28 cellular contexts compared by ENCODE assay signal in the genomic region with DNA sequence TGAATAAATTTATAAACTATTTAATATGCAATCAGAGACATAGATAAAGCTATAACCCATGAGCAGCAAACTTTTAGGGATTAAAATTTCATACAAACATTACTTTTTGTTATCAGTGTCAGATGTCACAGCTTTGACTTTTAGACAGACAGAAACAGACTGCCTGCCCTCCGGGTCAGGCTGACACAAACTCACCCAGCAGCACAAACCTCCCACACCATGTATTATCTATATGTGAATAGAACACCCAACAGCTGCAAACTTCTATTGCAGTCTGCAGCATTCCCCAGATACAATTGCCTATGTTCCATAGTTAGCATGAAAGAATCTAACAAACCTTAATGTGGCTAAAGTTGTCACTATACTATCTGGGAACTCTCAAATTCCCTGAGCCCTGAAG.
"Had no signal": no experiment of that assay in that cellular context is flagged by ENCODE, and none has a peak within 500 bp of the region (broad histone marks: within the 10 kb centered on the region; RNA-seq: fewer than 3 reads in every experiment).

No MANE protein-coding gene starts in this region.

- H3K27ac Mint-ChIP-seq: memory B cell; mesothelial cell of epicardium; naive B cell; natural killer cell treated with Interleukin-12 subunit alpha and Interleukin-12 subunit beta and Interleukin-15 and Interleukin-18, amount 100 ng/mL, for 72 hours; progenitor cell of endocrine pancreas; stimulated activated memory B cell treated with anti-CD40 and anti-IgM and Interleukin-4, amounts not matched to agents 10 μg/mL and 1 μg/mL and 100 μg/mL, for 72 hours had no signal

- ATAC-seq: esophagus mucosa; gastrocnemius medialis; mucosa of descending colon; natural killer cell treated with Interleukin-12 subunit alpha and Interleukin-12 subunit beta and Interleukin-15 and Interleukin-18, amount 100 ng/mL, for 72 hours; pancreas; sciatic nerve; stimulated activated memory B cell treated with anti-CD40 and anti-IgM and Interleukin-4, amounts not matched to agents 10 μg/mL and 1 μg/mL and 100 μg/mL, for 72 hours; stimulated activated naive CD8-positive, alpha-beta T cell treated with anti-CD3 and anti-CD28 coated beads, Interleukin-15, Interleukin-2, amounts not matched to agents 100 U/mL and 50 U/mL, for 24 hours had no signal

- H3K36me3 ChIP-seq: gastrocnemius medialis, neutrophil, pancreas, spleen, thoracic aorta, tibial nerve, upper lobe of right lung, uterus had no signal

- H3K9me3 Mint-ChIP-seq: endodermal cell; memory B cell; mesothelial cell of epicardium; natural killer cell treated with Interleukin-12 subunit alpha and Interleukin-12 subunit beta and Interleukin-15 and Interleukin-18, amount 100 ng/mL, for 72 hours; stimulated activated memory B cell treated with anti-CD40 and anti-IgM and Interleukin-4, amounts not matched to agents 10 μg/mL and 1 μg/mL and 100 μg/mL, for 72 hours had no signal

- H3K27me3 ChIP-seq: dorsolateral prefrontal cortex, gastrocnemius medialis, neutrophil, pancreas, spleen, tibial nerve, upper lobe of right lung, uterus had no signal

- H3K9me3 ChIP-seq: gastrocnemius medialis, mucosa of descending colon, neutrophil, pancreas, spleen, thoracic aorta, tibial nerve, upper lobe of right lung, uterus had no signal

- H3K4me3 ChIP-seq: dorsolateral prefrontal cortex, gastrocnemius medialis, lung, mucosa of descending colon, pancreas, skin epidermis, spleen, thoracic aorta, tibial nerve, upper lobe of right lung, uterus had no signal

- H3K4me1 ChIP-seq: pancreas, spleen, tibial nerve, upper lobe of right lung, uterus had no signal

- H3K36me3 Mint-ChIP-seq: memory B cell; mesothelial cell of epicardium; naive B cell; natural killer cell treated with Interleukin-12 subunit alpha and Interleukin-12 subunit beta and Interleukin-15 and Interleukin-18, amount 100 ng/mL, for 72 hours; stimulated activated memory B cell treated with anti-CD40 and anti-IgM and Interleukin-4, amounts not matched to agents 10 μg/mL and 1 μg/mL and 100 μg/mL, for 72 hours had no signal

- H3K27ac ChIP-seq: dorsolateral prefrontal cortex, epithelial cell of prostate, gastrocnemius medialis, neutrophil, pancreas, skin epidermis, spleen, thoracic aorta, tibial nerve, upper lobe of right lung had no signal

- H3K4me3 Mint-ChIP-seq: endodermal cell; memory B cell; mesothelial cell of epicardium; natural killer cell treated with Interleukin-12 subunit alpha and Interleukin-12 subunit beta and Interleukin-15 and Interleukin-18, amount 100 ng/mL, for 72 hours; stimulated activated memory B cell treated with anti-CD40 and anti-IgM and Interleukin-4, amounts not matched to agents 10 μg/mL and 1 μg/mL and 100 μg/mL, for 72 hours had no signal

- DNase-seq: dorsolateral prefrontal cortex; effector CD8-positive, alpha-beta T cell; endodermal cell; foreskin fibroblast; gastrocnemius medialis; head of caudate nucleus; mucosa of descending colon; naive B cell; pancreas; stimulated activated CD4-positive, alpha-beta T cell treated with anti-CD3 and anti-CD28 coated beads, Interleukin-4, amount 100 ng/mL, for 4 hours; stimulated activated naive CD8-positive, alpha-beta T cell treated with anti-CD3 and anti-CD28 coated beads, Interleukin-15, Interleukin-2, amounts not matched to agents 100 U/mL and 50 U/mL, for 24 hours; substantia nigra; upper lobe of right lung; uterus had no signal

- H3K27me3 Mint-ChIP-seq: natural killer cell treated with Interleukin-12 subunit alpha and Interleukin-12 subunit beta and Interleukin-15 and Interleukin-18, amount 100 ng/mL, for 72 hours; progenitor cell of endocrine pancreas had no signal

- H3K4me1 Mint-ChIP-seq: memory B cell; naive B cell; stimulated activated memory B cell treated with anti-CD40 and anti-IgM and Interleukin-4, amounts not matched to agents 10 μg/mL and 1 μg/mL and 100 μg/mL, for 72 hours had no signal
